In the genomic region with DNA sequence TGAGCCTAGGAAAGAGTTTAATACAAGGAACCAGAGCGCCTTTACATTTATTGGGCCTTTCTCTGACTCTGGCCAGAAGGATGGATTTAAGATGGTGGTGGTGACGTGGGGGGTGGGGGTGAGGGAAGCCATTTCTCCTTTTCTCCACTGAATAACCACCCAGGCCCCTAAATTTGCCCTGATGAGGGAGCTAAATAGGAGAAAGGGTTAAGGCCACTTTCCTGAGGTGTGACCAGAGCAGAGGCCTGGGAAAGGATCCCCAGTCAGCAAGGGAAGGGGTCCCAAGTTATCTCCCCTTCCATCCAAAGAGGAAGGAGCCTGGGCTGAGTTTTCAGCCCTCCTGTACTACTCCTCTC, we compare ENCODE assay signal across 1 cellular context.
TF ChIP-seq lines count a peak whose summit lies in the region.

No MANE protein-coding gene starts in this region.

TF ChIP-seq in H1, 55 proteins besides CTCF, POLR2A, EP300 and RAD21:
- peak; percentile 89; the same call in 1 of the 2 replicates for TF ChIP-seq SUZ12 (IDR thresholded peaks at IDR 0.05; ENCODE audit: low read length)
- 0 out of 2 replicates have a peak, but pooled peaks have one; percentile 34 for TF ChIP-seq YY1 (IDR thresholded peaks at IDR 0.05; ENCODE audit: low read depth, low read length)
- peak; percentile 92 for TF ChIP-seq EZH2 (IDR thresholded peaks at IDR 0.05; ENCODE audit: low read depth, low read length, severe bottlenecking)
- no peak for TF ChIP-seq ASH2L (IDR thresholded peaks at IDR 0.05; ENCODE audit: low read length)
- no peak for TF ChIP-seq EGR1 (IDR thresholded peaks at IDR 0.05; ENCODE audit: borderline replicate concordance, low read depth, low read length)
- no peak for TF ChIP-seq NRF1 (IDR thresholded peaks at IDR 0.05; ENCODE audit: low read depth, low read length)
- peak; percentile 63 for TF ChIP-seq RNF2 (IDR thresholded peaks at IDR 0.05; ENCODE audit: borderline replicate concordance, low read depth, low read length, missing control alignments, poor library complexity, severe bottlenecking)
- no peak for TF ChIP-seq KDM1A (IDR thresholded peaks at IDR 0.05; ENCODE audit: borderline replicate concordance, low read length)
- no peak for TF ChIP-seq GABPA (IDR thresholded peaks at IDR 0.05; ENCODE audit: borderline replicate concordance, insufficient read depth, low read length)
- no peak for TF ChIP-seq TAF7 (optimal IDR thresholded peaks at IDR 0.05; ENCODE audit: borderline replicate concordance, low read depth, low read length)
- TF ChIP-seq TBP (IDR thresholded peaks at IDR 0.05; ENCODE audit: low read depth, low read length), result no peak
TF ChIP-seq in H1: peak in this region for 4.
